ENCODE assay signal across 19 cellular contexts in genomic region chr11:116339306-116339705, GRCh38.
DNase-seq lines count a peak whose midpoint lies in the region; ATAC-seq and TF ChIP-seq lines count a peak whose summit lies in the region.
"Had no signal": no experiment of that assay in that cellular context is flagged by ENCODE, and none has a peak within 500 bp of the region (broad histone marks: within the 10 kb centered on the region; RNA-seq: fewer than 3 reads in every experiment).

No MANE protein-coding gene starts in this region.

- no peak overlapping the region for H3K27ac ChIP-seq in liver (ENCODE audit: low read depth in 1 of 2, low read length in 2 of 2)

- ATAC-seq in activated CD8-positive, alpha-beta memory T cell treated with anti-CD3 and anti-CD28 coated beads, Interleukin-2, amount 10 ng/mL, durations not matched to agents 7 days and 5 days: no peak
- ATAC-seq: Panc1 had no signal

- H3K9me3 Mint-ChIP-seq in activated CD8-positive, alpha-beta memory T cell treated with anti-CD3 and anti-CD28 coated beads, Interleukin-2, amount 10 ng/mL, durations not matched to agents 7 days and 5 days (ENCODE audit: low read depth): peaks cover 5% of the 10 kb centered on the region
- H3K9me3 Mint-ChIP-seq in type B pancreatic cell: peaks cover 6% of the 10 kb centered on the region

- H3K4me3 ChIP-seq in liver (ENCODE audit: low read depth in 1 of 3, low read length in 3 of 3): no peak overlapping the region

- WGBS in liver: 28% methylated on average over 6 of the region's 6 CpGs

- no peaks in the 10 kb centered on the region for H3K9me3 ChIP-seq in liver (ENCODE audit: control insufficient read depth in 4 of 4, low read length in 3 of 4)

- no peaks in the 10 kb centered on the region for H3K36me3 ChIP-seq in liver (ENCODE audit: control insufficient read depth in 4 of 4, insufficient read depth in 3 of 4, low read depth in 1 of 4, low read length in 3 of 4)

- DNase-seq in activated CD8-positive, alpha-beta memory T cell treated with anti-CD3 and anti-CD28 coated beads, Interleukin-2, amount 10 ng/mL, durations not matched to agents 7 days and 5 days: peak; percentile 28
- no peak for DNase-seq in activated CD8-positive, alpha-beta memory T cell treated with anti-CD3 and anti-CD28 coated beads, Interleukin-2, amount 50 U/mL, for 48 hours
- DNase-seq in ecto neural progenitor cell (ENCODE audit: low spot score) (peak; percentile 0), type B pancreatic cell (ENCODE audit: extremely low spot score, unreplicated experiment) (peak; percentile 22), midbrain (lab: John Stamatoyannopoulos, UW) (no peak), NCI-H345 treated with DMSO at 0.1 percent for 48 hours (lab: John Stamatoyannopoulos, UW; ENCODE audit: unreplicated experiment) (no peak)
- DNase-seq in activated CD4-positive, alpha-beta T cell treated with anti-CD3 and anti-CD28 coated beads for 48 hours: no peak
- DNase-seq: EL, GF-D8, GOT3, Kasumi-1, NCI-H1694, NCI-H2081, NCI-H524, NCI-H82 had no signal

- CTCF ChIA-PET in activated CD8-positive, alpha-beta memory T cell treated with anti-CD3 and anti-CD28 coated beads, Interleukin-2, amount 10 ng/mL, durations not matched to agents 7 days and 5 days (lab: Charles Lee): no interaction called here

- H3K4me1 ChIP-seq in liver (ENCODE audit: control insufficient read depth in 4 of 4, insufficient read depth in 4 of 4, low read length in 3 of 4): no peaks in the 10 kb centered on the region

- H3K36me3 Mint-ChIP-seq in activated CD8-positive, alpha-beta memory T cell treated with anti-CD3 and anti-CD28 coated beads, Interleukin-2, amount 10 ng/mL, durations not matched to agents 7 days and 5 days: no peaks in the 10 kb centered on the region
- no peaks in the 10 kb centered on the region for H3K36me3 Mint-ChIP-seq in type B pancreatic cell
- H3K36me3 Mint-ChIP-seq: CD14-positive monocyte had no signal

- no peak overlapping the region for H3K27ac Mint-ChIP-seq in activated CD8-positive, alpha-beta memory T cell treated with anti-CD3 and anti-CD28 coated beads, Interleukin-2, amount 10 ng/mL, durations not matched to agents 7 days and 5 days
- no peak overlapping the region for H3K27ac Mint-ChIP-seq in type B pancreatic cell
- H3K27ac Mint-ChIP-seq: B cell, CD14-positive monocyte had no signal

- TF ChIP-seq CTCF in liver (IDR thresholded peaks at IDR 0.05; ENCODE audit: low read depth, low read length, missing input control): no peak
- TF ChIP-seq CTCF in type B pancreatic cell (conservative IDR thresholded peaks at IDR 0.05): no peak

- H3K4me1 Mint-ChIP-seq in activated CD8-positive, alpha-beta memory T cell treated with anti-CD3 and anti-CD28 coated beads, Interleukin-2, amount 10 ng/mL, durations not matched to agents 7 days and 5 days: no peaks in the 10 kb centered on the region
- H3K4me1 Mint-ChIP-seq in type B pancreatic cell (ENCODE audit: unreplicated experiment): peaks cover 4% of the 10 kb centered on the region
- H3K4me1 Mint-ChIP-seq: B cell, CD14-positive monocyte had no signal

- no peaks in the 10 kb centered on the region for H3K27me3 Mint-ChIP-seq in activated CD8-positive, alpha-beta memory T cell treated with anti-CD3 and anti-CD28 coated beads, Interleukin-2, amount 10 ng/mL, durations not matched to agents 7 days and 5 days
- H3K27me3 Mint-ChIP-seq in type B pancreatic cell: peaks cover 13% of the 10 kb centered on the region

- H3K9ac ChIP-seq in liver (ENCODE audit: low read depth in 1 of 2, low read length in 2 of 2): no peak overlapping the region

- no peaks in the 10 kb centered on the region for H3K27me3 ChIP-seq in liver (ENCODE audit: control insufficient read depth in 4 of 4, insufficient read depth in 4 of 4, low read length in 3 of 4)

- no peak for TF ChIP-seq RAD21 in liver (IDR thresholded peaks at IDR 0.05)

- H3K4me3 Mint-ChIP-seq in activated CD8-positive, alpha-beta memory T cell treated with anti-CD3 and anti-CD28 coated beads, Interleukin-2, amount 10 ng/mL, durations not matched to agents 7 days and 5 days: no peak overlapping the region
- no peak overlapping the region for H3K4me3 Mint-ChIP-seq in type B pancreatic cell
- H3K4me3 Mint-ChIP-seq: B cell, CD14-positive monocyte had no signal

TF ChIP-seq in liver, 16 proteins besides CTCF, POLR2A, EP300 and RAD21:
- TF ChIP-seq ZBTB33 (IDR thresholded peaks at IDR 0.05) (no peak), HNF4G (IDR thresholded peaks at IDR 0.05) (peak; percentile 56), TAF1 (conservative IDR thresholded peaks at IDR 0.05) (no peak), MAX (IDR thresholded peaks at IDR 0.05) (no peak), NR2F2 (IDR thresholded peaks at IDR 0.05) (no peak), GABPA (IDR thresholded peaks at IDR 0.05 in 1 of 2, conservative IDR thresholded peaks at IDR 0.05 in 1 of 2) (no peak), FOXA2 (IDR thresholded peaks at IDR 0.05) (peak; percentile 15), JUND (IDR thresholded peaks at IDR 0.05) (peak; percentile 56 to 73), REST (IDR thresholded peaks at IDR 0.05) (no peak), ATF3 (IDR thresholded peaks at IDR 0.05) (no peak), FOXA1 (IDR thresholded peaks at IDR 0.05) (no peak), HNF4A (conservative IDR thresholded peaks at IDR 0.05) (peak; percentile 74 to 82), SP1 (IDR thresholded peaks at IDR 0.05) (no peak), YY1 (IDR thresholded peaks at IDR 0.05) (no peak), EGR1 (IDR thresholded peaks at IDR 0.05; ENCODE audit: low read depth in 2 of 2) (no peak), RXRA (IDR thresholded peaks at IDR 0.05) (peak in 1 of 2 donors; percentile 31)

Comparison
In these comparisons a context has a peak if more than half of its experiments do, and no peak if none do; other contexts are left out.
1. DNase-seq: peak in activated CD8-positive, alpha-beta memory T cell treated with anti-CD3 and anti-CD28 coated beads, Interleukin-2, amount 10 ng/mL, durations not matched to agents 7 days and 5 days (single experiment), ecto neural progenitor cell (single experiment) and type B pancreatic cell (single experiment); none in activated CD8-positive, alpha-beta memory T cell treated with anti-CD3 and anti-CD28 coated beads, Interleukin-2, amount 50 U/mL, for 48 hours (single experiment), midbrain (single experiment), NCI-H345 treated with DMSO at 0.1 percent for 48 hours (single experiment) and activated CD4-positive, alpha-beta T cell treated with anti-CD3 and anti-CD28 coated beads for 48 hours (single experiment).